18 cellular contexts compared by ENCODE assay signal in the genomic region with DNA sequence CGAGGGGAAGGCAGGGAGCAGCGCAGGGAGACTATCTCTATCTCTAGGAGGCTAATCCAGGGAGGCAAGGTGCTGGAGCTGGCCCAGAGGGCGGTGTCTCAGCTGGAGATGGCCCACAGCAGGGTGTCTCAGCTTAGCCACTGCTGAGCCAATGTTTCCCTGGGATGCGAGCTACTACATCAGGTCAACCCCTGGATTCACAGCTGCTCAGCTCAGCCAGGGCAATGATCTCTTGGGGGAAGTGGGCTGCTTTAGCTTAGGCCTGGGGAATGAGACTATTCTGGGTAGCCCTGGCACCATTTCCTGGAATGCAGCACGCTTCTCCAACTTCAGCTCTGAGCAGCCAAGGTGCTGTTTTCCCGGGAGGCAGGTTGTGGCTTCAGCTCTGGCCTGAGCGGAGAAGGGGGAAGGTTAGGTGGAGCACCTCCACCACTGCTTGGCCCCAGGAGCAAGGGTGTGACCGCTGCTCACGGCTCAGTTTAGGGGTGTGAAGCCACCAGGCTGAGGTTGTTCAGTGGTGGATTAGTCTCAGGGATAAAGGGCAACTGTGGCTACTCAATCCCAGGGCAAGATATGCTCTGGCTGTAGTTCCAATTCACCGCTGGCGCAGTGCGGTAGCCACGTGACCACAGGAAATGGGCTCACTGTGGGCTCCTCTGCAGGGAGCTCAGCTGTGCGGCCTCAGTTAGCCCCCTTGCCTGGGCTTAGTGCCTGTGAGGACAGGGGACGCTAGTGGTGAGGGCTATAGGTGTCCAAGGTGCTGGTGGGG. TPM values are rescaled to one million over a fixed set of nuclear protein-coding genes. Genes with fewer than 3 reads are reported as not detected.
DNase-seq lines count a peak whose midpoint lies in the region; ATAC-seq and TF ChIP-seq lines count a peak whose summit lies in the region.
"Had no signal": no experiment of that assay in that cellular context is flagged by ENCODE, and none has a peak within 500 bp of the region (broad histone marks: within the 10 kb centered on the region; RNA-seq: fewer than 3 reads in every experiment).

No MANE protein-coding gene starts in this region.

- in situ Hi-C loops in Panc1 (cut with HindIII; ENCODE audit: low pct_unique_long_range_greater_than_20kb, low sequenced_read_pairs), result no loop called here

- peak overlapping the region; percentile 75 for H4K8ac ChIP-seq in mesenchymal stem cell (ENCODE audit: low read length)

- no peak overlapping the region for H3K18ac ChIP-seq in mesenchymal stem cell (ENCODE audit: low read depth in 1 of 2, low read length in 2 of 2)

- no peak overlapping the region for H3K4me3 ChIP-seq in BLaER1 treated with 17β-estradiol and CSF1 and Interleukin-3, amounts not matched to agents 10 nM and 100 nM
- H3K4me3 ChIP-seq in Panc1 (ENCODE audit: low read depth in 2 of 2, low read length in 2 of 2) (no peak overlapping the region), mesenchymal stem cell (ENCODE audit: insufficient read depth in 1 of 2, low read depth in 1 of 2, low read length in 2 of 2) (no peak overlapping the region)
- H3K4me3 ChIP-seq: esophagus muscularis mucosa had no signal

- H2AK5ac ChIP-seq in mesenchymal stem cell (ENCODE audit: low read length, severe bottlenecking), result no peak overlapping the region

- no peak overlapping the region for H3K23ac ChIP-seq in mesenchymal stem cell (ENCODE audit: low read length in 2 of 2)

- H2BK12ac ChIP-seq in mesenchymal stem cell (ENCODE audit: low read length in 2 of 2), result no peak overlapping the region

- CTCF ChIA-PET in Panc1 (lab: Charles Lee), result no interaction called here

- no peak overlapping the region for H2BK120ac ChIP-seq in mesenchymal stem cell (ENCODE audit: low read depth, low read length)

- no peak for TF ChIP-seq CTCF in Panc1 (IDR thresholded peaks at IDR 0.05)

- H3K4ac ChIP-seq in mesenchymal stem cell (ENCODE audit: low read depth in 1 of 2, low read length in 2 of 2), result peak overlapping the region in 1 of 2 experiments; percentile 6

- ATAC-seq in Panc1, result peak; percentile 77
- ATAC-seq in HG03432 (IDR thresholded peaks at IDR 0.05; ENCODE audit: unreplicated experiment), result no peak
- ATAC-seq: activated CD8-positive, alpha-beta T cell treated with anti-CD3 and anti-CD28 coated beads for 36 hours; activated T-helper 17 cell treated with anti-CD3 and anti-CD28 coated beads, Interleukin-2, amount 50 U/mL, for 72 hours; SK-N-SH treated with all-trans-retinoic acid at 6 μM for 48 hours had no signal

- no peaks in the 10 kb centered on the region for H3K27me3 ChIP-seq in BLaER1 treated with 17β-estradiol and CSF1 and Interleukin-3, amounts not matched to agents 10 nM and 100 nM
- H3K27me3 ChIP-seq in Panc1 (ENCODE audit: control insufficient read depth, insufficient read depth, low read length), result no peaks in the 10 kb centered on the region
- peaks cover 33 to 73% of the 10 kb centered on the region in 2 experiments for H3K27me3 ChIP-seq in mesenchymal stem cell (ENCODE audit: control insufficient read depth in 1 of 2, insufficient read depth in 1 of 2, low read length in 2 of 2)

- 0 out of 22 replicates have a peak overlapping the region, but pooled peaks of 4 of the 11 experiments have one; percentile 1 to 37 (median 15) for H3K9ac ChIP-seq in BLaER1 treated with 17β-estradiol and CSF1 and Interleukin-3, amounts not matched to agents 10 nM and 100 nM
- no peak overlapping the region for H3K9ac ChIP-seq in mesenchymal stem cell (ENCODE audit: low read length)

- no peaks in the 10 kb centered on the region for H3K9me3 ChIP-seq in BLaER1 treated with 17β-estradiol and CSF1 and Interleukin-3, amounts not matched to agents 10 nM and 100 nM (replicated peaks in 1 of 11)
- H3K9me3 ChIP-seq in Panc1 (ENCODE audit: control insufficient read depth, insufficient read depth, low read depth, low read length) (no peaks in the 10 kb centered on the region), mesenchymal stem cell (ENCODE audit: control insufficient read depth, low read length) (peaks cover 4% of the 10 kb centered on the region)
- H3K9me3 ChIP-seq: esophagus muscularis mucosa had no signal

- no peak overlapping the region for H2BK5ac ChIP-seq in mesenchymal stem cell (ENCODE audit: low read depth, low read length, poor library complexity, severe bottlenecking)

- no peaks in the 10 kb centered on the region for H3K36me3 ChIP-seq in BLaER1 treated with 17β-estradiol and CSF1 and Interleukin-3, amounts not matched to agents 10 nM and 100 nM
- H3K36me3 ChIP-seq in Panc1 (ENCODE audit: control insufficient read depth, insufficient read depth, low read length), result no peaks in the 10 kb centered on the region
- H3K36me3 ChIP-seq in mesenchymal stem cell (ENCODE audit: control insufficient read depth in 1 of 2, insufficient read depth in 2 of 2, low read depth in 1 of 2, low read length in 2 of 2), result no peaks in the 10 kb centered on the region
- H3K36me3 ChIP-seq: esophagus muscularis mucosa had no signal

- peak overlapping the region; percentile 59 for H4K91ac ChIP-seq in mesenchymal stem cell (ENCODE audit: low read length)

- 72% methylated on average over 15 of the region's 15 CpGs for WGBS in mesenchymal stem cell

- H3K27ac ChIP-seq in BLaER1 treated with 17β-estradiol and CSF1 and Interleukin-3, amounts not matched to agents 10 nM and 100 nM, result peak overlapping the region in 3 of 11 experiments; percentile 4 to 15 (median 8); a peak in 2 of 22 replicates
- peak overlapping the region; percentile 62 for H3K27ac ChIP-seq in Panc1 (ENCODE audit: low read length)
- H3K27ac ChIP-seq in mesenchymal stem cell (ENCODE audit: low read length, poor library complexity, severe bottlenecking), result no peak overlapping the region
- H3K27ac ChIP-seq: esophagus muscularis mucosa had no signal

- intact Hi-C loops in Panc1 (cut with micrococcal nuclease; ENCODE audit: unreplicated experiment), result no loop called here

- no peak overlapping the region for H2AFZ ChIP-seq in mesenchymal stem cell (ENCODE audit: low read depth, low read length)

- no TSS peak for BruUV-seq in Panc1 (replicated peaks; lab: Mats Ljungman, UMichigan)

- H4K20me1 ChIP-seq in BLaER1 treated with 17β-estradiol and CSF1 and Interleukin-3, amounts not matched to agents 10 nM and 100 nM, result no peaks in the 10 kb centered on the region

- DNase-seq in Panc1 (ENCODE audit: low read depth, low spot score) (no peak), mesenchymal stem cell (no peak), GF-D8 (lab: John Stamatoyannopoulos, UW) (no peak)
- DNase-seq in stimulated activated CD4-positive, alpha-beta T cell treated with anti-CD3 and anti-CD28 coated beads, Interleukin-15, amount 100 ng/mL, for 24 hours, result no peak
- DNase-seq: activated CD8-positive, alpha-beta T cell treated with anti-CD3 and anti-CD28 coated beads for 36 hours; anterior cingulate cortex; GDM1; NCI-H1436; NCI-H345; stimulated activated naive CD4-positive, alpha-beta T cell had no signal

- H2BK15ac ChIP-seq in mesenchymal stem cell (ENCODE audit: low read depth, poor library complexity, severe bottlenecking), result no peak overlapping the region

- H3K4me1 ChIP-seq in BLaER1 treated with 17β-estradiol and CSF1 and Interleukin-3, amounts not matched to agents 10 nM and 100 nM, result peaks cover 8 to 36% (median 29%) of the 10 kb centered on the region in 10 experiments
- peaks cover 13% of the 10 kb centered on the region for H3K4me1 ChIP-seq in Panc1 (ENCODE audit: control insufficient read depth, insufficient read depth, low read length)
- H3K4me1 ChIP-seq in mesenchymal stem cell (ENCODE audit: control insufficient read depth, insufficient read depth, low read depth, low read length), result peaks cover 6% of the 10 kb centered on the region

- no peaks in the 10 kb centered on the region for H3K79me1 ChIP-seq in mesenchymal stem cell (replicated peaks; ENCODE audit: low read length, poor library complexity, severe bottlenecking)

- POLR2A ChIA-PET in Panc1 (lab: Charles Lee), result interaction anchor here (0.8 kb wide), 1 partner anchor 15 kb away, joined by 11 read pairs; no protein-coding TSS in a partner anchor

- peak overlapping the region in 10 of 11 experiments; percentile 9 to 65 (median 39); a peak in 18 of 22 replicates for H3K4me2 ChIP-seq in BLaER1 treated with 17β-estradiol and CSF1 and Interleukin-3, amounts not matched to agents 10 nM and 100 nM
- no peak overlapping the region for H3K4me2 ChIP-seq in mesenchymal stem cell (ENCODE audit: low read length, poor library complexity, severe bottlenecking)

- no peak overlapping the region for H3K14ac ChIP-seq in mesenchymal stem cell (ENCODE audit: low read length in 2 of 2)

RNA-seq across cellular contexts. Expression of a gene that starts 5.2 kb away (rescaled TPM):
- total RNA-seq in Panc1 (2021; ENCODE audit: unreplicated experiment), result not detected
- polyA plus RNA-seq in Panc1 (2012; ENCODE audit: insufficient read length), result not detected
- not detected for polyA plus RNA-seq in mesenchymal stem cell (2013, experiment 1 of 2)
- polyA plus RNA-seq in mesenchymal stem cell (2013, experiment 2 of 2), result not detected
- total RNA-seq: esophagus muscularis mucosa had no signal

RNA-seq across cellular contexts. Expression of a gene that starts 13.6 kb away (rescaled TPM):
- total RNA-seq in Panc1 (2021; ENCODE audit: unreplicated experiment), result not detected
- not detected for polyA plus RNA-seq in Panc1 (2012; ENCODE audit: insufficient read length)
- not detected for polyA plus RNA-seq in mesenchymal stem cell (2013, experiment 1 of 2)
- polyA plus RNA-seq in mesenchymal stem cell (2013, experiment 2 of 2), result not detected
- total RNA-seq: activated CD8-positive, alpha-beta T cell treated with anti-CD3 and anti-CD28 coated beads for 36 hours; activated T-helper 17 cell treated with anti-CD3 and anti-CD28 coated beads, Interleukin-2, amount 50 U/mL, for 72 hours; esophagus muscularis mucosa; OCI-LY7; omental fat pad; ureter had no signal

RNA-seq across cellular contexts. Expression of a gene that starts 18.2 kb away (rescaled TPM):
- total RNA-seq in Panc1 (2021; ENCODE audit: unreplicated experiment), result 9.1 TPM
- polyA plus RNA-seq in Panc1 (2012; ENCODE audit: insufficient read length), result 8.3 TPM
- polyA plus RNA-seq in mesenchymal stem cell (2013, experiment 1 of 2), result 2.2 TPM
- 2.3 TPM for polyA plus RNA-seq in mesenchymal stem cell (2013, experiment 2 of 2)
- total RNA-seq: esophagus muscularis mucosa had no signal

RNA-seq across cellular contexts. Expression of a gene that starts 24.5 kb away (rescaled TPM):
- total RNA-seq in Panc1 (2021; ENCODE audit: unreplicated experiment), result 0.59 TPM
- 0.47 TPM for polyA plus RNA-seq in Panc1 (2012; ENCODE audit: insufficient read length)
- not detected for polyA plus RNA-seq in mesenchymal stem cell (2013, experiment 1 of 2)
- not detected for polyA plus RNA-seq in mesenchymal stem cell (2013, experiment 2 of 2)
- total RNA-seq: activated T-helper 17 cell treated with anti-CD3 and anti-CD28 coated beads, Interleukin-2, amount 50 U/mL, for 72 hours; esophagus muscularis mucosa; OCI-LY7; omental fat pad; ureter had no signal

RNA-seq across cellular contexts. Expression of a gene that starts 34.8 kb away (rescaled TPM):
- 642 TPM for total RNA-seq in Panc1 (2021; ENCODE audit: unreplicated experiment)
- polyA plus RNA-seq in Panc1 (2012; ENCODE audit: insufficient read length), result 2,232 TPM
- 154 TPM for polyA plus RNA-seq in mesenchymal stem cell (2013, experiment 1 of 2)
- 152 TPM for polyA plus RNA-seq in mesenchymal stem cell (2013, experiment 2 of 2)
